In the genomic region with DNA sequence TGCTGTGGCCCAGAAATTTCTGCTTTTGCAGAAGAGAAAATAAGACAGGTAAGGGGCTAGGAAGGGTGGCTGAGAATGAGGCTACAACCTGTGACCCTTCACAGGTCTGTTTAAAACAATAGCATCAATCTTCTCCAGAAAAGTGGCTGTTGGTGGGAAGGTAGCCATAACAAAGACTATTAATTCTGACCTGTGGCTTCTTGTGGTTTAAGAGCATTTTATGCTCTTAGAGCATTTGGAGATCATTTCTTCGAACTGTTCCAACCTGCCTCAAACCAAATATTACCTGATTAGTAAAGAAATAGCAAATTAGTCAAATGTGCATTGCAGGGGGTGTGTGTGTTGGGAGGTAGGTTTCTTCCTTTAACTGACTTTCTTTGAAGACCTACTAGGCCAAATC, we compare ENCODE assay signal across 26 cellular contexts. TPM values are rescaled to one million over a fixed set of nuclear protein-coding genes. Genes with fewer than 3 reads are reported as not detected.
DNase-seq lines count a peak whose midpoint lies in the region; ATAC-seq and TF ChIP-seq lines count a peak whose summit lies in the region.
"Had no signal": no experiment of that assay in that cellular context is flagged by ENCODE, and none has a peak within 500 bp of the region (broad histone marks: within the 10 kb centered on the region; RNA-seq: fewer than 3 reads in every experiment).

No MANE protein-coding gene starts in this region.

- H3K9me3 Mint-ChIP-seq in MCF 10A (ENCODE audit: unreplicated experiment) = peaks cover 4% of the 10 kb centered on the region
- H3K9me3 Mint-ChIP-seq in stimulated activated naive CD8-positive, alpha-beta T cell treated with anti-CD3 and anti-CD28 coated beads, Interleukin-15, amount 100 ng/mL, for 72 hours = peaks cover 1 to 6% of the 10 kb centered on the region in 2 donors
- peaks cover under 1% of the 10 kb centered on the region for H3K9me3 Mint-ChIP-seq in CD4-positive, alpha-beta T cell

- H3K27ac ChIP-seq in breast epithelium (no peak overlapping the region), SJSA1 (peak overlapping the region; percentile 93), epithelial cell of prostate (peak overlapping the region; percentile 99)
- H3K27ac ChIP-seq in CD4-positive, alpha-beta T cell (ENCODE audit: low read depth, low read length) = no peak overlapping the region
- H3K27ac ChIP-seq: HL-60, parathyroid adenoma, stomach, tibial artery had no signal

- H3K27me3 ChIP-seq in breast epithelium (no peaks in the 10 kb centered on the region), SJSA1 (replicated peaks) (no peaks in the 10 kb centered on the region)
- H3K27me3 ChIP-seq in CD4-positive, alpha-beta T cell (ENCODE audit: control insufficient read depth, insufficient read depth, low read length) = no peaks in the 10 kb centered on the region
- H3K27me3 ChIP-seq: stomach had no signal

- ATAC-seq in stimulated activated naive CD8-positive, alpha-beta T cell treated with anti-CD3 and anti-CD28 coated beads, Interleukin-15, amount 100 ng/mL, for 72 hours = no peak
- no peak for ATAC-seq in CD4-positive, alpha-beta T cell (ENCODE audit: poor library complexity)
- ATAC-seq: left lobe of liver, Panc1 had no signal

- H3K27me3 Mint-ChIP-seq in MCF 10A (ENCODE audit: insufficient read depth, unreplicated experiment) = no peaks in the 10 kb centered on the region
- peaks cover 7% of the 10 kb centered on the region for H3K27me3 Mint-ChIP-seq in stimulated activated naive CD8-positive, alpha-beta T cell treated with anti-CD3 and anti-CD28 coated beads, Interleukin-15, amount 100 ng/mL, for 72 hours
- peaks cover 10% of the 10 kb centered on the region for H3K27me3 Mint-ChIP-seq in CD4-positive, alpha-beta T cell

- TF ChIP-seq CTCF in MCF 10A (IDR thresholded peaks at IDR 0.05; ENCODE audit: unreplicated experiment) (no peak), breast epithelium (IDR thresholded peaks at IDR 0.05) (no peak)
- TF ChIP-seq CTCF in CD4-positive, alpha-beta T cell (IDR thresholded peaks at IDR 0.05) = no peak

- H3K4me1 ChIP-seq in breast epithelium = no peaks in the 10 kb centered on the region
- H3K4me1 ChIP-seq in SJSA1 (replicated peaks) = peaks cover 21% of the 10 kb centered on the region
- H3K4me1 ChIP-seq: parathyroid adenoma had no signal

- H3K36me3 ChIP-seq in breast epithelium (no peaks in the 10 kb centered on the region), SJSA1 (no peaks in the 10 kb centered on the region)
- H3K36me3 ChIP-seq: stomach, tibial artery had no signal

- H3K4me3 ChIP-seq in breast epithelium (no peak overlapping the region), SJSA1 (no peak overlapping the region)
- H3K4me3 ChIP-seq: stomach, tibial artery had no signal

- TF ChIP-seq POLR2A in breast epithelium (IDR thresholded peaks at IDR 0.05) = no peak

- CTCF ChIA-PET in MCF 10A (lab: Yijun Ruan, JAX) = no interaction called here
- CTCF ChIA-PET in CD4-positive, alpha-beta T cell (lab: Charles Lee) = no interaction called here

- intact Hi-C loops in MCF 10A (cut with micrococcal nuclease) = no loop called here
- intact Hi-C loops in breast epithelium (cut with DNase I; ENCODE audit: low total_unique reads) = no loop called here
- intact Hi-C loops in CD4-positive, alpha-beta T cell (cut with DNase I, micrococcal nuclease) = no loop called here

- peak overlapping the region; percentile 95 for H3K27ac Mint-ChIP-seq in MCF 10A (ENCODE audit: low read depth, unreplicated experiment)
- peak overlapping the region; percentile 91 to 98 for H3K27ac Mint-ChIP-seq in stimulated activated naive CD8-positive, alpha-beta T cell treated with anti-CD3 and anti-CD28 coated beads, Interleukin-15, amount 100 ng/mL, for 72 hours
- H3K27ac Mint-ChIP-seq in CD4-positive, alpha-beta T cell = no peak overlapping the region
- H3K27ac Mint-ChIP-seq: CD4-positive, alpha-beta memory T cell; immature natural killer cell had no signal

- H3K4me1 Mint-ChIP-seq in MCF 10A (ENCODE audit: insufficient read depth, unreplicated experiment) = peaks cover 30% of the 10 kb centered on the region
- peaks cover 58% of the 10 kb centered on the region for H3K4me1 Mint-ChIP-seq in stimulated activated naive CD8-positive, alpha-beta T cell treated with anti-CD3 and anti-CD28 coated beads, Interleukin-15, amount 100 ng/mL, for 72 hours
- no peaks in the 10 kb centered on the region for H3K4me1 Mint-ChIP-seq in CD4-positive, alpha-beta T cell (ENCODE audit: low read depth)
- H3K4me1 Mint-ChIP-seq: immature natural killer cell, neural crest cell had no signal

- no peak overlapping the region for H3K4me3 Mint-ChIP-seq in MCF 10A (ENCODE audit: unreplicated experiment)
- H3K4me3 Mint-ChIP-seq in stimulated activated naive CD8-positive, alpha-beta T cell treated with anti-CD3 and anti-CD28 coated beads, Interleukin-15, amount 100 ng/mL, for 72 hours = peak overlapping the region in 1 of 2 donors; percentile 16
- H3K4me3 Mint-ChIP-seq in CD4-positive, alpha-beta T cell = no peak overlapping the region
- H3K4me3 Mint-ChIP-seq: CD4-positive, alpha-beta memory T cell; immature natural killer cell; neural crest cell had no signal

- BruUV-seq in MCF 10A (replicated peaks; lab: Mats Ljungman, UMichigan) = no TSS peak

- no peaks in the 10 kb centered on the region for H3K36me3 Mint-ChIP-seq in MCF 10A (ENCODE audit: insufficient read depth, unreplicated experiment)
- no peaks in the 10 kb centered on the region for H3K36me3 Mint-ChIP-seq in CD4-positive, alpha-beta T cell (ENCODE audit: low read depth)

- POLR2A ChIA-PET in MCF 10A (lab: Yijun Ruan, JAX) = interaction anchor here (0.8 to 1.0 kb wide), 2 partner anchors 58 to 60 kb away, joined by 3 to 7 read pairs; no protein-coding TSS in a partner anchor
- POLR2A ChIA-PET in CD4-positive, alpha-beta T cell (lab: Charles Lee) = no interaction called here

- H3K9me3 ChIP-seq in breast epithelium (no peaks in the 10 kb centered on the region), SJSA1 (replicated peaks) (no peaks in the 10 kb centered on the region)
- no peaks in the 10 kb centered on the region for H3K9me3 ChIP-seq in CD4-positive, alpha-beta T cell (ENCODE audit: control insufficient read depth, low read length)

- DNase-seq in MCF 10A (ENCODE audit: unreplicated experiment) (no peak), breast epithelium (ENCODE audit: low spot score in 2 of 2) (no peak), SJSA1 (ENCODE audit: low read depth in 1 of 2, low spot score in 2 of 2) (no peak), epithelial cell of prostate (ENCODE audit: low read depth, low spot score) (no peak), NCI-H2107 (lab: John Stamatoyannopoulos, UW) (no peak), DMS79 (lab: John Stamatoyannopoulos, UW) (no peak)
- no peak for DNase-seq in stimulated activated naive CD8-positive, alpha-beta T cell treated with anti-CD3 and anti-CD28 coated beads, Interleukin-15, amount 100 ng/mL, for 72 hours
- no peak for DNase-seq in CD4-positive, alpha-beta T cell
- DNase-seq: activated CD4-positive, alpha-beta T cell treated with anti-CD3 and anti-CD28 coated beads for 4 hours; activated gamma-delta T cell treated with Interleukin-2 at 50 U/mL for 16 hours; CD4-positive, alpha-beta memory T cell; immature natural killer cell; mesenchymal stem cell; NCI-H2029 treated with DMSO at 0.1 percent for 48 hours; NCI-H2227 treated with DMSO at 0.1 percent for 48 hours; SIG-M5; small intestine; stomach; SW 1271; T-helper 9 cell; tibial artery had no signal

RNA-seq across cellular contexts. Expression of gene TCP11L2, which starts 15.2 kb away (rescaled TPM):
- total RNA-seq in MCF 10A (2022) (10.2 and 11.4 TPM in 2 replicates), breast epithelium (10 to 100 TPM; 31.2 to 53.7 (median 35.4) TPM)
- total RNA-seq in SJSA1 (2014; rRNA removed; shearing (Covaris generic)) = 0.78 and 1.4 TPM in 2 replicates
- 100 to 1,000 TPM; 139 to 144 TPM for total RNA-seq in CD4-positive, alpha-beta T cell

RNA-seq across cellular contexts. Expression of gene CKAP4, which starts 39.5 kb away (rescaled TPM):
- 101 and 118 TPM in 2 replicates for total RNA-seq in MCF 10A (2022)
- 10 to 100 TPM; 22.0 to 39.3 (median 30.9) TPM for total RNA-seq in breast epithelium
- 154 and 162 TPM in 2 replicates for total RNA-seq in SJSA1 (2014; rRNA removed; shearing (Covaris generic))
- total RNA-seq in CD4-positive, alpha-beta T cell = 10 to 100 TPM; 14.7 to 15.7 TPM

Comparison
In these comparisons a context has a peak if more than half of its experiments do, and no peak if none do; other contexts are left out.
1. H3K27ac ChIP-seq: peak in SJSA1 (single experiment) and epithelial cell of prostate (single experiment); none in breast epithelium (0 of 2) and CD4-positive, alpha-beta T cell (single experiment).